ENCODE assay signal across 11 cellular contexts in the genomic region with DNA sequence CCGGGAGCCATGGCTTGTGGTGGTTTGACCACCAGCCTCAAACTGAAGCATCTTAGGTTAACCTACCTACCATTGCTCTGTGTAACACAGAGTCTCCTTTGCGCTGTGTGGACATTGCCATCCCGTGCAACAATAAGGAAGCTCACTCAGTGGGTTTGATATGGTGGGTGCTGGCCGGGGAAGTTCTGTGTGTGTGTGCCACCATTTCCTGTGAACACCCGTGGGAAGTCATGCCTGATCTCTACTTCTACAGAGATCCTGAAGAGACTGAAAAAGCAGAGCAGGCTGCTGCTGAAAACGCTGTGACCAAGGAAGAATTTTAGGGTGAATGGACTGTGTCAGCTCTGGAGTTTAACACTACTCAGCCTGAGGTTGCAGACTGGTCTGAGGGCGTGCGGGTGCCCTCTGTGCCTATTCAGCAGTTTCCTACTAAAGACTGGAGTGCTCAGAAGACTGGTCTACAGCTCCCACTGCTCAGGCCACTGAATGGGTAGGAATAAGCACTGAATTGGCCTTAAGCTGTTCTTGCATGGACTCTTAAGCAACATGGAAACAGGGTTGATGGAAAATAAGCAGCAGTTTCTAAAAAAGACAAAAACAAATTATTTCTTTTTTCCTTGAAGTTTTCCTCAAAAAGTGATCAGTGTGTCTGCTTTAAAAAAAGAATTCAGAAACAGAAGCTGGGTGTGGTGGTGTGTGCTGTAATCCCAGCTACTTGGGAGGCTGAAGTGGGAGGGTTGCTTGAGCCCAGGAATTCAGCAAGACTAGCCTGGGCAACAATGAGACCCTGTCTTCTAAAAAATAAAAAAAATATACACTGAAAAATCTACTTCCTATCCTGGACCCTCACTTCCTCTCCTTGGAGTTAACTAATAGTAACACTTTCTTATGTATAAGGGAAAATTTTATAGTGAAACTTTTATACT. TPM values are rescaled to one million over a fixed set of nuclear protein-coding genes. Genes with fewer than 3 reads are reported as not detected.
DNase-seq lines count a peak whose midpoint lies in the region; ATAC-seq, FAIRE-seq and TF ChIP-seq lines count a peak whose summit lies in the region.
"Had no signal": no experiment of that assay in that cellular context is flagged by ENCODE, and none has a peak within 500 bp of the region (broad histone marks: within the 10 kb centered on the region; RNA-seq: fewer than 3 reads in every experiment).

No MANE protein-coding gene starts in this region.

- no peak overlapping the region for H2AFZ ChIP-seq in HepG2 (ENCODE audit: low read length)

- no peak for TF ChIP-seq RAD21 in HepG2 (CRISPR knock-in tag; IDR thresholded peaks at IDR 0.05)

- peak; percentile 28 to 55 (median 40) for ATAC-seq in right lobe of liver
- ATAC-seq in HepG2: no peak
- ATAC-seq in GM19397 (IDR thresholded peaks at IDR 0.05; ENCODE audit: unreplicated experiment): no peak

- peak overlapping the region in 2 of 3 donors; percentile 34 to 45 for H3K27ac ChIP-seq in right lobe of liver
- no peak overlapping the region for H3K27ac ChIP-seq in HepG2 (ENCODE audit: extremely low read length, insufficient read depth, low read length)
- H3K27ac ChIP-seq in ectodermal cell (ENCODE audit: insufficient read depth, low read depth, low read length, poor library complexity, severe bottlenecking): peak overlapping the region; percentile 45
- H3K27ac ChIP-seq in uterus: peak overlapping the region; percentile 66 to 94

- intact Hi-C loops in right lobe of liver (cut with DNase I): no loop called here
- intact Hi-C loops in HepG2 (cut with micrococcal nuclease; ENCODE audit: unreplicated experiment): no loop called here
- intact Hi-C loops in uterus (cut with DNase I; ENCODE audit: low total_unique reads): no loop called here

- H4K20me1 ChIP-seq in HepG2 (ENCODE audit: insufficient read depth, low read length): no peaks in the 10 kb centered on the region

- 43% methylated on average over 5 of the region's 8 CpGs for WGBS in right lobe of liver (ENCODE audit: insufficient coverage, low coverage, low lambda C conversion rate, missing lambda C conversion rate)
- 96% methylated on average over 8 of the region's 8 CpGs for WGBS in HepG2 (ENCODE audit: low lambda C conversion rate)
- 82% methylated on average over 8 of the region's 8 CpGs for WGBS in ectodermal cell, 2 experiments

- no peak overlapping the region for H3K9ac ChIP-seq in HepG2 (ENCODE audit: insufficient read depth, low read depth, low read length)
- H3K9ac ChIP-seq: SK-N-SH had no signal

- H3K4me3 ChIP-seq in right lobe of liver (no peak overlapping the region), HepG2 (replicated peaks in 1 of 3; ENCODE audit: insufficient read depth in 1 of 3, low read depth in 2 of 3, low read length in 3 of 3) (no peak overlapping the region), ectodermal cell (ENCODE audit: insufficient read depth, low read depth, low read length) (no peak overlapping the region), uterus (no peak overlapping the region)
- H3K4me3 ChIP-seq: HAP-1 had no signal

- POLR2A ChIA-PET in HepG2 (lab: Yijun Ruan, JAX): no interaction called here

- H3K27me3 ChIP-seq in right lobe of liver (no peaks in the 10 kb centered on the region), HepG2 (ENCODE audit: control insufficient read depth in 1 of 2, insufficient read depth in 2 of 2, low read length in 2 of 2) (no peaks in the 10 kb centered on the region), ectodermal cell (ENCODE audit: control insufficient read depth, insufficient read depth, low read length, poor library complexity, severe bottlenecking) (no peaks in the 10 kb centered on the region), uterus (no peaks in the 10 kb centered on the region)

- H3K4me1 ChIP-seq in right lobe of liver (peaks cover 0 to 4% (median 0%) of the 10 kb centered on the region in 4 donors), HepG2 (ENCODE audit: insufficient read depth, low read length) (peaks cover 6% of the 10 kb centered on the region; the same call in 1 of the 2 replicates), ectodermal cell (ENCODE audit: control insufficient read depth, insufficient read depth, low read length) (no peaks in the 10 kb centered on the region), uterus (peaks cover 0 to 12% of the 10 kb centered on the region in 2 donors)

- DNase-seq in right lobe of liver: no peak
- DNase-seq in HepG2 (ENCODE audit: low spot score): no peak
- DNase-seq in nephron progenitor cell: no peak
- DNase-seq in uterus: no peak
- DNase-seq in stimulated activated CD4-positive, alpha-beta T cell treated with anti-CD3 and anti-CD28 coated beads, Interleukin-1b, Interleukin-23, amount 100 ng/mL, for 48 hours: no peak
- DNase-seq in stimulated activated CD8-positive, alpha-beta memory T cell treated with anti-CD3 and anti-CD28 coated beads, Interleukin-4, amount 100 ng/mL, for 48 hours: no peak
- DNase-seq: activated CD4-positive, alpha-beta T cell treated with anti-CD3 and anti-CD28 coated beads, Interleukin-2, amount 10 ng/mL, durations not matched to agents 7 days and 5 days; SK-N-SH had no signal

- CTCF ChIA-PET in HepG2 (lab: Yijun Ruan, JAX; ENCODE audit: low intra/inter-chr PET ratio, low total read pairs): no interaction called here

- peaks cover 78% of the 10 kb centered on the region for H3K79me2 ChIP-seq in HepG2 (ENCODE audit: insufficient read depth, low read length)

- in situ Hi-C loops in HepG2 (cut with HindIII; ENCODE audit: extremely low pct_ligation_motif_present, low pct_unique_long_range_greater_than_20kb): no loop called here

- H3K36me3 ChIP-seq in right lobe of liver (no peaks in the 10 kb centered on the region), HepG2 (replicated peaks in 1 of 2; ENCODE audit: control insufficient read depth in 1 of 2, insufficient read depth in 2 of 2, low read length in 2 of 2) (peaks cover 0 to 10% of the 10 kb centered on the region in 2 experiments; a peak in 3 of 5 replicates), ectodermal cell (ENCODE audit: control insufficient read depth, insufficient read depth, low read length) (no peaks in the 10 kb centered on the region), uterus (no peaks in the 10 kb centered on the region)
- H3K36me3 ChIP-seq: HAP-1 had no signal

- H3K36me3 Mint-ChIP-seq in nephron progenitor cell (ENCODE audit: low read depth): peaks cover 82% of the 10 kb centered on the region

- peaks cover 2% of the 10 kb centered on the region for H3K27me3 Mint-ChIP-seq in nephron progenitor cell (ENCODE audit: low read depth, poor library complexity)
- H3K27me3 Mint-ChIP-seq: activated CD4-positive, alpha-beta T cell treated with anti-CD3 and anti-CD28 coated beads, Interleukin-2, amount 10 ng/mL, durations not matched to agents 7 days and 5 days had no signal

- no peak for TF ChIP-seq POLR2A in right lobe of liver (IDR thresholded peaks at IDR 0.05)
- no peak for TF ChIP-seq POLR2A in HepG2 (IDR thresholded peaks at IDR 0.05; ENCODE audit: insufficient read depth in 1 of 2, low read depth in 2 of 2, low read length in 2 of 2)
- TF ChIP-seq POLR2A in uterus (IDR thresholded peaks at IDR 0.05): no peak

- H3K27ac Mint-ChIP-seq in nephron progenitor cell: peak overlapping the region; percentile 68
- H3K27ac Mint-ChIP-seq: activated CD4-positive, alpha-beta T cell treated with anti-CD3 and anti-CD28 coated beads, Interleukin-2, amount 10 ng/mL, durations not matched to agents 7 days and 5 days had no signal

- peaks cover 12% of the 10 kb centered on the region for H3K4me1 Mint-ChIP-seq in nephron progenitor cell

- H3K4me3 Mint-ChIP-seq in nephron progenitor cell: no peak overlapping the region
- H3K4me3 Mint-ChIP-seq: activated CD4-positive, alpha-beta T cell treated with anti-CD3 and anti-CD28 coated beads, Interleukin-2, amount 10 ng/mL, durations not matched to agents 7 days and 5 days had no signal

- TF ChIP-seq EP300 in HepG2 (IDR thresholded peaks at IDR 0.05; ENCODE audit: low read depth in 2 of 2, low read length in 2 of 2) (no peak), HepG2 (CRISPR knock-in tag; IDR thresholded peaks at IDR 0.05; ENCODE audit: borderline replicate concordance) (no peak)

- H3K9me3 Mint-ChIP-seq in nephron progenitor cell: peaks cover 47% of the 10 kb centered on the region

- FAIRE-seq in HepG2 (lab: Jason Lieb, UNC): no peak

- H3K9me3 ChIP-seq in right lobe of liver (no peaks in the 10 kb centered on the region), HepG2 (ENCODE audit: low read length) (peaks cover 12% of the 10 kb centered on the region), ectodermal cell (ENCODE audit: control insufficient read depth, low read length) (no peaks in the 10 kb centered on the region), uterus (no peaks in the 10 kb centered on the region)
- H3K9me3 ChIP-seq: HAP-1, SK-N-SH had no signal

- H3K4me2 ChIP-seq in HepG2 (ENCODE audit: low read depth, low read length): no peak overlapping the region
- H3K4me2 ChIP-seq: SK-N-SH had no signal

- no TSS peak for BruUV-seq in HepG2 (replicated peaks; lab: Mats Ljungman, UMichigan)

- TF ChIP-seq CTCF in right lobe of liver (IDR thresholded peaks at IDR 0.05): no peak
- no peak for TF ChIP-seq CTCF in HepG2 (CRISPR knock-in tag; IDR thresholded peaks at IDR 0.05)
- no peak for TF ChIP-seq CTCF in nephron progenitor cell (IDR thresholded peaks at IDR 0.05)
- no peak for TF ChIP-seq CTCF in uterus (IDR thresholded peaks at IDR 0.05)

RNA-seq across cellular contexts. Expression of a gene that starts 14.6 kb away (rescaled TPM):
- 10 to 100 TPM; 15.6 to 24.6 (median 21.3) TPM for total RNA-seq in right lobe of liver
- total RNA-seq in HepG2 (2016; rRNA removed; fragmentation: Illumina TruSeq; extraction: Trizol): 35.9 and 46.6 TPM in 2 replicates
- 13.1 and 13.7 TPM in 2 replicates for total RNA-seq in HepG2 (2016; cell fraction: cytosol; rRNA removed; fragmentation: Illumina TruSeq; extraction: Trizol; ENCODE audit: low read depth)
- total RNA-seq in HepG2 (2016; cell fraction: insoluble cytoplasmic fraction; rRNA removed; fragmentation: Illumina TruSeq; extraction: Trizol): 32.1 and 46.7 TPM in 2 replicates
- total RNA-seq in HepG2 (2016; cell fraction: membrane; rRNA removed; fragmentation: Illumina TruSeq; extraction: Trizol): 15.1 and 16.1 TPM in 2 replicates
- 45.6 and 46.3 TPM in 2 replicates for total RNA-seq in HepG2 (2016; cell fraction: nucleus; rRNA removed; fragmentation: Illumina TruSeq; extraction: Trizol)
- 6.1 and 7.6 TPM in 2 replicates for polyA plus RNA-seq in HepG2 (2011; rRNA removed)
- polyA plus RNA-seq in HepG2 (2011; cell fraction: cytosol; rRNA removed): 3.3 and 5.5 TPM in 2 replicates
- 5.1 and 6.1 TPM in 2 replicates for polyA plus RNA-seq in HepG2 (2011; cell fraction: nucleus; rRNA removed)
- polyA plus RNA-seq in HepG2 (2012): 10.6 and 13.8 TPM in 2 replicates
- 0.24 and 0.28 TPM in 2 replicates for polyA plus RNA-seq in HepG2 (2016; cell fraction: cytosol; fragmentation: Illumina TruSeq; extraction: Trizol; ENCODE audit: low read depth)
- polyA plus RNA-seq in HepG2 (2016; cell fraction: insoluble cytoplasmic fraction; fragmentation: Illumina TruSeq; extraction: Trizol; ENCODE audit: low read depth): 13.0 and 15.4 TPM in 2 replicates
- polyA plus RNA-seq in HepG2 (2016; cell fraction: membrane; fragmentation: Illumina TruSeq; extraction: Trizol; ENCODE audit: low read depth): 1.1 TPM in 2 replicates
- polyA plus RNA-seq in HepG2 (2016; cell fraction: nucleus; fragmentation: Illumina TruSeq; extraction: Trizol; ENCODE audit: insufficient read depth, low read depth): 17.2 and 17.7 TPM in 2 replicates
- 14.7 and 47.0 TPM in 2 replicates for polyA minus RNA-seq in HepG2 (2011; rRNA and poly(A)+ RNA removed; ENCODE audit: low replicate concordance)
- polyA minus RNA-seq in HepG2 (2011; cell fraction: cytosol; rRNA and poly(A)+ RNA removed): 26.8 and 27.3 TPM in 2 replicates
- 52.7 and 66.4 TPM in 2 replicates for polyA minus RNA-seq in HepG2 (2011; cell fraction: nucleus; rRNA and poly(A)+ RNA removed)
- 28.4 TPM for polyA plus RNA-seq in ectodermal cell (2013, experiment 1 of 4)
- 29.9 TPM for polyA plus RNA-seq in ectodermal cell (2013, experiment 2 of 4)
- polyA plus RNA-seq in ectodermal cell (2013, experiment 3 of 4): 25.5 TPM
- 25.2 TPM for polyA plus RNA-seq in ectodermal cell (2013, experiment 4 of 4)
- 10 to 100 TPM; 28.5 to 97.3 (median 82.7) TPM for total RNA-seq in uterus

Comparison
In these comparisons a context has a peak if more than half of its experiments do, and no peak if none do; other contexts are left out.
1. ATAC-seq: peak in right lobe of liver (4 of 4); none in HepG2 (single experiment) and GM19397 (single experiment).